ENCODE assay signal across 8 cellular contexts in genomic region chr19:3060852-3061182, GRCh38. TPM values are rescaled to one million over a fixed set of nuclear protein-coding genes. Genes with fewer than 3 reads are reported as not detected.
A peak's percentile ranks its signal among the peaks of the same experiment; 100 is the strongest.
DNase-seq lines count a peak whose midpoint lies in the region; ATAC-seq, FAIRE-seq and TF ChIP-seq lines count a peak whose summit lies in the region.

No MANE protein-coding gene starts in this region.

- peaks cover 8% of the 10 kb centered on the region for H3K36me3 Mint-ChIP-seq in mesothelial cell of epicardium

- H3K4me3 Mint-ChIP-seq in mesothelial cell of epicardium, result peak overlapping the region; percentile 76

- intact Hi-C loops in heart right ventricle (cut with DNase I) (loop anchor here in 4 of 10 donors (2.0 to 5.0 kb wide), 3 partner anchors 24 to 41 kb away; no protein-coding TSS in a partner anchor), Right ventricle myocardium inferior (cut with DNase I) (loop anchor here (1.0 to 5.0 kb wide), 3 partner anchors 25 to 36 kb away; partner anchors contain the start of gene TLE2), uterus (cut with DNase I; ENCODE audit: low total_unique reads) (no loop called here)

- DNase-seq in heart right ventricle (no peak), Right ventricle myocardium inferior (ENCODE audit: missing footprints) (no peak), bronchial epithelial cell (ENCODE audit: low read depth) (no peak), mesothelial cell of epicardium (ENCODE audit: low spot score in 2 of 2, unreplicated experiment in 2 of 2) (no peak), uterus (no peak), NCI-H82 (lab: John Stamatoyannopoulos, UW) (no peak), NCI-H2029 (lab: John Stamatoyannopoulos, UW) (no peak)

- no peaks in the 10 kb centered on the region for H3K27me3 Mint-ChIP-seq in mesothelial cell of epicardium (ENCODE audit: low read depth)

- peaks cover 36% of the 10 kb centered on the region for H3K4me1 Mint-ChIP-seq in mesothelial cell of epicardium

- peaks cover 1 to 54% (median 31%) of the 10 kb centered on the region in 9 donors for H3K36me3 ChIP-seq in heart right ventricle
- peaks cover 10% of the 10 kb centered on the region for H3K36me3 ChIP-seq in bronchial epithelial cell (ENCODE audit: control insufficient read depth, insufficient read depth, low read length)
- H3K36me3 ChIP-seq in uterus, result no peaks in the 10 kb centered on the region

- peak overlapping the region; percentile 87 for H3K27ac Mint-ChIP-seq in mesothelial cell of epicardium

- H3K9me3 ChIP-seq in heart right ventricle (no peaks in the 10 kb centered on the region), uterus (no peaks in the 10 kb centered on the region)

- H3K27me3 ChIP-seq in heart right ventricle (no peaks in the 10 kb centered on the region), bronchial epithelial cell (ENCODE audit: control insufficient read depth, insufficient read depth, low read length) (no peaks in the 10 kb centered on the region), uterus (no peaks in the 10 kb centered on the region)

- H3K4me1 ChIP-seq in heart right ventricle (peaks cover 14 to 65% (median 57%) of the 10 kb centered on the region in 9 donors), uterus (peaks cover 8 to 36% of the 10 kb centered on the region in 2 donors)

- H3K27ac ChIP-seq in heart right ventricle (peak overlapping the region; percentile 96 to 100 (median 99)), uterus (peak overlapping the region; percentile 98 to 99)

- peak overlapping the region; percentile 68 to 98 (median 86) for H3K4me3 ChIP-seq in heart right ventricle
- H3K4me3 ChIP-seq in bronchial epithelial cell (ENCODE audit: low read depth, low read length), result peak overlapping the region; percentile 73
- peak overlapping the region; percentile 85 to 97 for H3K4me3 ChIP-seq in uterus

- TF ChIP-seq CTCF in heart right ventricle (IDR thresholded peaks at IDR 0.05), result no peak
- no peak for TF ChIP-seq CTCF in bronchial epithelial cell (IDR thresholded peaks at IDR 0.05; ENCODE audit: insufficient read depth, low read length, severe bottlenecking)
- TF ChIP-seq CTCF in mesothelial cell of epicardium (IDR thresholded peaks at IDR 0.05; ENCODE audit: unreplicated experiment), result no peak
- no peak for TF ChIP-seq CTCF in uterus (IDR thresholded peaks at IDR 0.05)

- FAIRE-seq in bronchial epithelial cell (lab: Jason Lieb, UNC), result no peak

- no peaks in the 10 kb centered on the region for H3K9me3 Mint-ChIP-seq in mesothelial cell of epicardium

- WGBS in heart right ventricle, 2 donors, result 31 to 37% methylated on average over 5 of the region's 5 CpGs

- no peak for TF ChIP-seq POLR2A in uterus (IDR thresholded peaks at IDR 0.05)

- ATAC-seq in heart right ventricle, result no peak
- ATAC-seq in Right ventricle myocardium inferior, result no peak
- no peak for ATAC-seq in HG03196 (IDR thresholded peaks at IDR 0.05; ENCODE audit: unreplicated experiment)

RNA-seq across cellular contexts. Expression of gene TLE5, which starts 1.5 kb away (rescaled TPM):
- total RNA-seq in heart right ventricle, result 100 to 1,000 TPM; 653 to 857 (median 758) TPM
- 1,000 to 10,000 TPM in 1 of 2 donors, 100 to 1,000 TPM in 1; 679 to 1,254 TPM for polyA plus RNA-seq in heart right ventricle
- total RNA-seq in Right ventricle myocardium inferior, result 775 TPM
- 144 and 200 TPM in 2 replicates for total RNA-seq in bronchial epithelial cell
- total RNA-seq in mesothelial cell of epicardium, result 411 to 417 TPM (median 413 TPM) in 3 replicates
- 100 to 1,000 TPM in 3 of 4 donors, 10 to 100 TPM in 1; 86.1 to 644 (median 429) TPM for total RNA-seq in uterus

RNA-seq across cellular contexts. Expression of gene TLE2, which starts 31.7 kb away (rescaled TPM):
- total RNA-seq in heart right ventricle (10 to 100 TPM; 28.2 to 64.5 (median 39.9) TPM), Right ventricle myocardium inferior (58.6 TPM), bronchial epithelial cell (0.53 and 1.0 TPM in 2 replicates), mesothelial cell of epicardium (101 to 103 TPM (median 101 TPM) in 3 replicates), uterus (100 to 1,000 TPM in 1 of 4 donors, 10 to 100 TPM in 3; 24.9 to 102 (median 62.3) TPM)
- polyA plus RNA-seq in heart right ventricle, result 10 to 100 TPM; 35.9 to 54.6 TPM

RNA-seq across cellular contexts. Expression of gene GNA11, which starts 33.3 kb away (rescaled TPM):
- total RNA-seq in heart right ventricle (10 to 100 TPM; 57.4 to 83.2 (median 68.8) TPM), Right ventricle myocardium inferior (64.7 TPM), bronchial epithelial cell (47.9 and 48.1 TPM in 2 replicates), mesothelial cell of epicardium (35.9 to 40.0 TPM (median 36.3 TPM) in 3 replicates), uterus (10 to 100 TPM in 3 of 4 donors, 1 to 10 TPM in 1; 8.5 to 71.8 (median 27.7) TPM)
- polyA plus RNA-seq in heart right ventricle, result 10 to 100 TPM; 28.2 to 40.7 TPM

Comparison
In these comparisons a context has a peak if more than half of its experiments do, and no peak if none do; other contexts are left out.
1. RNA of gene TLE2, which starts 31.7 kb away (total RNA-seq): 101 to 103 TPM in mesothelial cell of epicardium, 24.9 to 102 TPM in uterus, 58.6 TPM in Right ventricle myocardium inferior (single experiment) and 28.2 to 64.5 TPM in heart right ventricle; 0.53 to 1.0 TPM in bronchial epithelial cell; every median in the first group is over 10 times any median in the second.
2. Peak in every context shown above with its lines, with median percentiles within 50 percentile points of each other: H3K4me3 ChIP-seq.